In genomic region chr12:52020539-52021336, GRCh38 we compare ENCODE assay signal across 8 cellular contexts. TPM values are rescaled to one million over a fixed set of nuclear protein-coding genes. Genes with fewer than 3 reads are reported as not detected.
A peak's percentile ranks its signal among the peaks of the same experiment; 100 is the strongest.
DNase-seq lines count a peak whose midpoint lies in the region; ATAC-seq and TF ChIP-seq lines count a peak whose summit lies in the region.

No MANE protein-coding gene starts in this region.

- peaks cover 2% of the 10 kb centered on the region for H3K36me3 Mint-ChIP-seq in activated naive CD8-positive, alpha-beta T cell treated with anti-CD3 and anti-CD28 coated beads for 36 hours

- H3K79me2 ChIP-seq in hepatocyte, result no peaks in the 10 kb centered on the region

- H3K9me3 Mint-ChIP-seq in activated naive CD8-positive, alpha-beta T cell treated with anti-CD3 and anti-CD28 coated beads for 36 hours, result no peaks in the 10 kb centered on the region

- H3K27me3 Mint-ChIP-seq in activated naive CD8-positive, alpha-beta T cell treated with anti-CD3 and anti-CD28 coated beads for 36 hours, result peaks cover 3% of the 10 kb centered on the region

- H2AFZ ChIP-seq in hepatocyte, result no peak overlapping the region

- H3K9me2 ChIP-seq in hepatocyte (replicated peaks; ENCODE audit: insufficient read depth), result no peaks in the 10 kb centered on the region

- peaks cover 8% of the 10 kb centered on the region for H3K27me3 ChIP-seq in hepatocyte

- H4K20me1 ChIP-seq in hepatocyte (ENCODE audit: insufficient read depth, poor library complexity, severe bottlenecking), result no peaks in the 10 kb centered on the region

- no peak for ATAC-seq in GM21381 (IDR thresholded peaks at IDR 0.05; ENCODE audit: unreplicated experiment)

- H3K27ac Mint-ChIP-seq in activated naive CD8-positive, alpha-beta T cell treated with anti-CD3 and anti-CD28 coated beads for 36 hours, result no peak overlapping the region

- peaks cover 35% of the 10 kb centered on the region for H3K4me1 Mint-ChIP-seq in activated naive CD8-positive, alpha-beta T cell treated with anti-CD3 and anti-CD28 coated beads for 36 hours

- peak; percentile 67 for TF ChIP-seq CTCF in hepatocyte (IDR thresholded peaks at IDR 0.05; ENCODE audit: poor library complexity)

- H3K4me3 ChIP-seq in Jurkat, Clone E6-1 (ENCODE audit: low read length), result peak overlapping the region; percentile 43
- no peak overlapping the region for H3K4me3 ChIP-seq in hepatocyte

- no peaks in the 10 kb centered on the region for H3K36me3 ChIP-seq in hepatocyte (replicated peaks; ENCODE audit: insufficient read depth, low read depth)

- peak overlapping the region; percentile 45 for H3K4me2 ChIP-seq in hepatocyte

- H3K4me1 ChIP-seq in hepatocyte (ENCODE audit: insufficient read depth), result peaks cover 4% of the 10 kb centered on the region

- H3K4me3 Mint-ChIP-seq in activated naive CD8-positive, alpha-beta T cell treated with anti-CD3 and anti-CD28 coated beads for 36 hours, result peak overlapping the region; percentile 52

- no peak overlapping the region for H3K27ac ChIP-seq in hepatocyte

- peak; percentile 30 for DNase-seq in NCI-H2227 (lab: John Stamatoyannopoulos, UW; ENCODE audit: unreplicated experiment)
- DNase-seq in NCI-H2227 treated with DMSO at 0.1 percent for 48 hours (lab: John Stamatoyannopoulos, UW), result no peak
- DNase-seq in Jurkat, Clone E6-1 (ENCODE audit: low read depth, low spot score), result peak; percentile 73
- DNase-seq in SHP77 treated with DMSO at 0.1 percent for 48 hours (lab: John Stamatoyannopoulos, UW), result peak; percentile 52
- peak; percentile 72 for DNase-seq in activated naive CD8-positive, alpha-beta T cell treated with anti-CD3 and anti-CD28 coated beads for 36 hours
- DNase-seq in hepatocyte (ENCODE audit: low spot score), result peak; percentile 80
- DNase-seq in stimulated activated CD4-positive, alpha-beta T cell treated with anti-CD3 and anti-CD28 coated beads, Interleukin-2, amount 100 ng/mL, for 48 hours, result peak; percentile 49 to 51

- 39% methylated on average over 9 of the region's 9 CpGs for WGBS in hepatocyte (ENCODE audit: low lambda C conversion rate, missing lambda C conversion rate)

- no peaks in the 10 kb centered on the region for H3K9me3 ChIP-seq in hepatocyte (ENCODE audit: low read depth)

RNA-seq across cellular contexts. Expression of gene TAMALIN, which starts 14.0 kb away (rescaled TPM):
- polyA plus RNA-seq in Jurkat, Clone E6-1 (2012; ENCODE audit: insufficient read depth, insufficient read length), result 18.4 TPM
- total RNA-seq in activated naive CD8-positive, alpha-beta T cell treated with anti-CD3 and anti-CD28 coated beads for 36 hours, result 10 to 100 TPM in 1 of 2 experiments, 1 to 10 TPM in 1; 9.1 to 11.3 TPM
- total RNA-seq in hepatocyte, result 4.0 and 8.0 TPM in 2 replicates
- 9.9 and 17.0 TPM in 2 replicates for polyA plus RNA-seq in hepatocyte

RNA-seq across cellular contexts. Expression of gene NR4A1, which starts 30.5 kb away (rescaled TPM):
- 16.1 TPM for polyA plus RNA-seq in Jurkat, Clone E6-1 (2012; ENCODE audit: insufficient read depth, insufficient read length)
- 10 to 100 TPM; 88.0 to 92.6 TPM for total RNA-seq in activated naive CD8-positive, alpha-beta T cell treated with anti-CD3 and anti-CD28 coated beads for 36 hours
- 39.2 and 59.2 TPM in 2 replicates for total RNA-seq in hepatocyte
- polyA plus RNA-seq in hepatocyte, result 131 and 165 TPM in 2 replicates

RNA-seq across cellular contexts. Expression of gene ATG101, which starts 49.0 kb away (rescaled TPM):
- 46.5 TPM for polyA plus RNA-seq in Jurkat, Clone E6-1 (2012; ENCODE audit: insufficient read depth, insufficient read length)
- total RNA-seq in activated naive CD8-positive, alpha-beta T cell treated with anti-CD3 and anti-CD28 coated beads for 36 hours, result 10 to 100 TPM; 39.8 to 41.2 TPM
- total RNA-seq in hepatocyte, result 55.9 and 61.6 TPM in 2 replicates
- polyA plus RNA-seq in hepatocyte, result 52.0 and 57.7 TPM in 2 replicates

RNA-seq across cellular contexts. Expression of gene SMIM41, which starts 58.8 kb away (rescaled TPM):
- not detected for polyA plus RNA-seq in Jurkat, Clone E6-1 (2012; ENCODE audit: insufficient read depth, insufficient read length)
- not detected for total RNA-seq in activated naive CD8-positive, alpha-beta T cell treated with anti-CD3 and anti-CD28 coated beads for 36 hours
- total RNA-seq in hepatocyte, result not detected in 2 replicates
- 0.15 TPM in 1 of 2 replicates, not detected in the other for polyA plus RNA-seq in hepatocyte
